ENCODE assay signal across 5 cellular contexts in genomic region chr2:130954873-130955272, GRCh38.
TF ChIP-seq lines count a peak whose summit lies in the region.

No MANE protein-coding gene starts in this region.

TF ChIP-seq in SK-N-SH treated with all-trans-retinoic acid at 6 μM for 48 hours, 23 proteins besides CTCF, POLR2A, EP300 and RAD21:
- peak; percentile 59 for TF ChIP-seq ZFP30 (CRISPR knock-in tag; IDR thresholded peaks at IDR 0.05)
- no peak for TF ChIP-seq CSRNP3 (CRISPR knock-in tag; IDR thresholded peaks at IDR 0.05)

TF ChIP-seq in SK-N-SH, 30 proteins besides CTCF, POLR2A, EP300 and RAD21 (continues in another document):
- no peak for TF ChIP-seq NFIC (IDR thresholded peaks at IDR 0.05; ENCODE audit: borderline replicate concordance)
- TF ChIP-seq FOXJ3 (CRISPR knock-in tag; IDR thresholded peaks at IDR 0.05): no peak
- TF ChIP-seq RXRA (IDR thresholded peaks at IDR 0.05; ENCODE audit: borderline replicate concordance, low read depth): no peak
- no peak for TF ChIP-seq USF2 (IDR thresholded peaks at IDR 0.05; ENCODE audit: borderline replicate concordance, low read depth, low read length)
- no peak for TF ChIP-seq FOSL2 (IDR thresholded peaks at IDR 0.05; ENCODE audit: borderline replicate concordance, low read depth)
- no peak for TF ChIP-seq TCF12 (IDR thresholded peaks at IDR 0.05)
- no peak for TF ChIP-seq ELF1 (IDR thresholded peaks at IDR 0.05)
- TF ChIP-seq TAF1 (IDR thresholded peaks at IDR 0.05; ENCODE audit: borderline replicate concordance, low read depth, low read length): no peak
- TF ChIP-seq REST (IDR thresholded peaks at IDR 0.05; ENCODE audit: low read depth, low read length): no peak

TF ChIP-seq in HepG2, 621 proteins besides CTCF, POLR2A, EP300 and RAD21:
- TF ChIP-seq ZNF160 (CRISPR knock-in tag; IDR thresholded peaks at IDR 0.05) (peak; percentile 98), KLF6 (CRISPR knock-in tag; IDR thresholded peaks at IDR 0.05) (no peak), HOXA9 (CRISPR knock-in tag; IDR thresholded peaks at IDR 0.05; ENCODE audit: borderline replicate concordance) (no peak)
TF ChIP-seq in HepG2: peak in this region for 1.

TF ChIP-seq in HEK293, 187 proteins besides CTCF, POLR2A, EP300 and RAD21:
- no peak for TF ChIP-seq ZNF132 (tag by site-specific recombination; IDR thresholded peaks at IDR 0.05; ENCODE audit: borderline replicate concordance)
- peak; percentile 82 for TF ChIP-seq SETDB1 (IDR thresholded peaks at IDR 0.05; ENCODE audit: insufficient read length, low read length)

TF ChIP-seq in K562, 482 proteins besides CTCF, POLR2A, EP300 and RAD21:
- TF ChIP-seq ZEB2 (IDR thresholded peaks at IDR 0.05) (peak; percentile 43; the same call in 1 of the 2 replicates), CREB1 (IDR thresholded peaks at IDR 0.05) (no peak), CREB1 (CRISPR knock-in tag; IDR thresholded peaks at IDR 0.05) (no peak), ZNF280A (IDR thresholded peaks at IDR 0.05; ENCODE audit: low read depth, partially characterized antibody) (peak; percentile 82), ZNF232 (CRISPR knock-in tag; IDR thresholded peaks at IDR 0.05) (no peak), TRIM28 (IDR thresholded peaks at IDR 0.05) (peak; percentile 87), ZNF280B (CRISPR knock-in tag; IDR thresholded peaks at IDR 0.05) (peak; percentile 77; the same call in 1 of the 2 replicates), CBX3 (IDR thresholded peaks at IDR 0.05; ENCODE audit: borderline replicate concordance in 1 of 2, low read length in 2 of 2) (peak in 1 of 2 experiments; percentile 73; a peak in 1 of 3 replicates)
